1 cellular context compared by ENCODE assay signal in the genomic region with DNA sequence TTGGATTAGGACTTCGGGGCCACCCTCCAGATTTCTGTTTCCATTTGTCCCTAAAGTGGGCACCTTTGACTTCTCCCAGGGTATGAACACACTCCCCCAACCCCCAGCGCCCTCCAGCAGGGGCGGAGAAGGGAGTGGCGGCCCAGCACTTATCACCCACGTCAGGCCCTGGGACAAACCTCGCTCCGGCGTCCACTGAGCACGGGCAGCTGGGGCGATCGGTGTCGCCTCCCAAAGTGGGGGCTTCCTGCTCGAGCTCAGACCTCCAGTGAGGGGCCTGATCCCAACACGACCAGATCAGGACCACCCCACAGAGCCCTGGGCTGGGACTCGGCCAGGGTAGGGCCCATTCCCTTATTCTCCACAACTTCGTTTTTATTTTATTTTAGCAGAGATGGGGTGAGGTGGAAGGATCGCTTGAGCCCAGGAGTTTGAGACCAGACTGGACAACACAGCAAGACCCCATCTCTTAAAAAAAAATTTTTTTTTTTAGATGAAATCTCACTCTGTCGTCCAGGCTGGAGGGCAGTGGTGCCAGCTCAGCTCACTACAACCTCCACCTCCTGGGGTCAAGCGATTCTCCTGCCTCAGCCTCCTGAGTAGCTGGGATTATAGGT.
TF ChIP-seq lines count a peak whose summit lies in the region.

No MANE protein-coding gene starts in this region.

TF ChIP-seq in K562, 482 proteins besides CTCF, POLR2A, EP300 and RAD21 (continued from another document):
- TF ChIP-seq, protein P1, sequence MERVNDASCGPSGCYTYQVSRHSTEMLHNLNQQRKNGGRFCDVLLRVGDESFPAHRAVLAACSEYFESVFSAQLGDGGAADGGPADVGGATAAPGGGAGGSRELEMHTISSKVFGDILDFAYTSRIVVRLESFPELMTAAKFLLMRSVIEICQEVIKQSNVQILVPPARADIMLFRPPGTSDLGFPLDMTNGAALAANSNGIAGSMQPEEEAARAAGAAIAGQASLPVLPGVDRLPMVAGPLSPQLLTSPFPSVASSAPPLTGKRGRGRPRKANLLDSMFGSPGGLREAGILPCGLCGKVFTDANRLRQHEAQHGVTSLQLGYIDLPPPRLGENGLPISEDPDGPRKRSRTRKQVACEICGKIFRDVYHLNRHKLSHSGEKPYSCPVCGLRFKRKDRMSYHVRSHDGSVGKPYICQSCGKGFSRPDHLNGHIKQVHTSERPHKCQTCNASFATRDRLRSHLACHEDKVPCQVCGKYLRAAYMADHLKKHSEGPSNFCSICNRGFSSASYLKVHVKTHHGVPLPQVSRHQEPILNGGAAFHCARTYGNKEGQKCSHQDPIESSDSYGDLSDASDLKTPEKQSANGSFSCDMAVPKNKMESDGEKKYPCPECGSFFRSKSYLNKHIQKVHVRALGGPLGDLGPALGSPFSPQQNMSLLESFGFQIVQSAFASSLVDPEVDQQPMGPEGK (CRISPR knock-in tag; IDR thresholded peaks at IDR 0.05; ENCODE audit: borderline replicate concordance) = no peak
- TF ChIP-seq ZNF512 (tag; IDR thresholded peaks at IDR 0.05) (no peak), KLF10 (CRISPR knock-in tag; IDR thresholded peaks at IDR 0.05) (no peak), GABPB2 (CRISPR knock-in tag; conservative IDR thresholded peaks at IDR 0.05) (no peak), HDAC2 (IDR thresholded peaks at IDR 0.05) (peak; percentile 46; the same call in 1 of the 2 replicates), SMAD4 (CRISPR knock-in tag; conservative IDR thresholded peaks at IDR 0.05) (no peak), FIP1L1 (IDR thresholded peaks at IDR 0.05; ENCODE audit: low read depth, low read length, poor library complexity, severe bottlenecking) (peak; percentile 4), RBM17 (IDR thresholded peaks at IDR 0.05; ENCODE audit: borderline replicate concordance, low read depth, low read length) (no peak), NONO (IDR thresholded peaks at IDR 0.05; ENCODE audit: low read depth in 2 of 2, low read length in 1 of 2) (no peak), RBM25 (IDR thresholded peaks at IDR 0.05; ENCODE audit: low read depth, low read length, severe bottlenecking) (peak; percentile 65), UBTF (IDR thresholded peaks at IDR 0.05; ENCODE audit: borderline replicate concordance in 1 of 2, low read depth in 2 of 2, low read length in 2 of 2) (peak in 1 of 2 experiments; percentile 75; a peak in 1 of 4 replicates), BRD4 (IDR thresholded peaks at IDR 0.05) (no peak), BDP1 (IDR thresholded peaks at IDR 0.05; ENCODE audit: insufficient read depth, insufficient read length) (no peak), CCAR2 (IDR thresholded peaks at IDR 0.05; ENCODE audit: low read depth, low read length) (no peak), PRDM10 (IDR thresholded peaks at IDR 0.05; ENCODE audit: partially characterized antibody) (peak; percentile 23), NCOA4 (IDR thresholded peaks at IDR 0.05; ENCODE audit: partially characterized antibody) (no peak), YY1 (IDR thresholded peaks at IDR 0.05; ENCODE audit: borderline replicate concordance in 1 of 3, control insufficient read depth in 1 of 3, extremely low read depth in 1 of 3, insufficient read depth in 3 of 3, insufficient read length in 1 of 3, insufficient replicate concordance in 2 of 3, low read depth in 1 of 3, low read length in 2 of 3) (no peak), SIN3B (IDR thresholded peaks at IDR 0.05; ENCODE audit: low read depth) (no peak), SRSF7 (optimal IDR thresholded peaks at IDR 0.05; ENCODE audit: low read depth, low read length) (no peak), FUS (optimal IDR thresholded peaks at IDR 0.05; ENCODE audit: low read depth, low read length) (no peak), ZNF140 (CRISPR knock-in tag; IDR thresholded peaks at IDR 0.05) (no peak), ZNF57 (CRISPR knock-in tag; IDR thresholded peaks at IDR 0.05) (no peak), RBFOX2 (IDR thresholded peaks at IDR 0.05; ENCODE audit: low read depth, low read length) (peak; percentile 59), NRF1 (conservative IDR thresholded peaks at IDR 0.05 in 1 of 2, IDR thresholded peaks at IDR 0.05 in 1 of 2) (0 out of 4 replicates have a peak, but pooled peaks of 1 of the 2 experiments have one; percentile 19), SMAD3 (CRISPR knock-in tag; conservative IDR thresholded peaks at IDR 0.05) (no peak)
- TF ChIP-seq, protein P2, sequence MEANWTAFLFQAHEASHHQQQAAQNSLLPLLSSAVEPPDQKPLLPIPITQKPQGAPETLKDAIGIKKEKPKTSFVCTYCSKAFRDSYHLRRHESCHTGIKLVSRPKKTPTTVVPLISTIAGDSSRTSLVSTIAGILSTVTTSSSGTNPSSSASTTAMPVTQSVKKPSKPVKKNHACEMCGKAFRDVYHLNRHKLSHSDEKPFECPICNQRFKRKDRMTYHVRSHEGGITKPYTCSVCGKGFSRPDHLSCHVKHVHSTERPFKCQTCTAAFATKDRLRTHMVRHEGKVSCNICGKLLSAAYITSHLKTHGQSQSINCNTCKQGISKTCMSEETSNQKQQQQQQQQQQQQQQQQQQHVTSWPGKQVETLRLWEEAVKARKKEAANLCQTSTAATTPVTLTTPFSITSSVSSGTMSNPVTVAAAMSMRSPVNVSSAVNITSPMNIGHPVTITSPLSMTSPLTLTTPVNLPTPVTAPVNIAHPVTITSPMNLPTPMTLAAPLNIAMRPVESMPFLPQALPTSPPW (CRISPR knock-in tag; IDR thresholded peaks at IDR 0.05) = peak; percentile 29; the same call in 1 of the 2 replicates
TF ChIP-seq in K562: peak in this region for 22.
